Comparison of ENCODE assay signal across 8 cellular contexts in the genomic region with DNA sequence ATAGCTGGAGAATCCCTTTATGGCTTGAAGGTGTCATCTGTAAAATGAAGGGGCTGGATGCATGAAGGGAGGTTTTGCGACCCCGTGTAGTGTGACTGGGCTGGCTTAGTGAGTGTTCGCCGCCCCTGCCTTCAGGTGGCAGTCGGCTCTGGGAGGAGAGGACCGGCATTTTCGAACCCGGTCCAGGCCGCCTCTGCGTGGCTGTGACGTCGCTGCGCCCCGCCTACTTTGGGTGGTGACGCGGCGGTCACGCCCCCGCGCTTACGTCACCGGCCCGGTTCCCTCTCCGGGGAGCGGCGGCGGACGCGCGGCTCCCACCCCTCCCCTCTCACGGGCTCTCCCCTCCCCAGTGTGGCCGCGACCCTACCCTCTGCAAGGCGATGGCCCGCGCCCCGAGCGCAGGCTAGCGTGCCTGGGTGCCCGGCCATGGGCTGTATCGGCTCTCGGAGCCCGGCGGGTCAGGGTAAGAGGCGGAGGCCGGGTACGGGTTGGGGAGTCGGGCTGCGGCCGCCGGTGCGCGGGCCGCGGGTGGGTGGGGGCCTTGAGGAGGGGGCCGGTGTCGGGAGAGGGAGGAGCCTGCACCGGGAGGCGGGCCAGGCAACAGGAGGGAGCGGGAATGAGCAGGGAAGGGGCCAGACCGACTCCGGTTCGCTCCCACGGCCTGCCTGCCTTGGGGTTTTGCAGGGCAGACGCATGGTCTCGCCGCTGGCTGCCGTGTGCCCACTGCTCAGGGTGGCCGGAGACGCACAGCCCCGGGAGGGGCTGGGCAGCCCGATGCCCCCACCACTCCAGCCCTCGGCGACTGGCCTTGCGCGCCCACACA. TPM values are rescaled to one million over a fixed set of nuclear protein-coding genes. Genes with fewer than 3 reads are reported as not detected.
DNase-seq lines count a peak whose midpoint lies in the region; ATAC-seq and TF ChIP-seq lines count a peak whose summit lies in the region.

No MANE protein-coding gene starts in this region.

- H3K79me2 ChIP-seq in GM23248 (ENCODE audit: insufficient read depth) = peaks cover 72% of the 10 kb centered on the region

- peak overlapping the region; percentile 72 for H3K4me3 ChIP-seq in GM23248
- H3K4me3 ChIP-seq in left ventricle myocardium inferior = peak overlapping the region; percentile 88
- peak overlapping the region; percentile 72 for H3K4me3 ChIP-seq in upper lobe of right lung

- peaks cover 67% of the 10 kb centered on the region for H3F3A ChIP-seq in GM23248 (ENCODE audit: insufficient read depth)

- peak overlapping the region; percentile 82 for H3K4me2 ChIP-seq in GM23248 (ENCODE audit: unreplicated experiment)

- H4K20me1 ChIP-seq in GM23248 (ENCODE audit: insufficient read depth) = peaks cover 8% of the 10 kb centered on the region; the same call in 1 of the 2 replicates

- intact Hi-C loops in left ventricle myocardium inferior (cut with micrococcal nuclease) (no loop called here), posterior vena cava (cut with DNase I) (no loop called here), upper lobe of right lung (cut with DNase I) (no loop called here)

- no peaks in the 10 kb centered on the region for H3K9me2 ChIP-seq in GM23248 (ENCODE audit: insufficient read depth)

- H3K9ac ChIP-seq in GM23248 = peak overlapping the region; percentile 88

- 2 to 3% methylated on average over 29 to 50 of the region's 76 CpGs for whole genome bisulfite sequencing in GM23248 (ENCODE audit: low coverage in 1 of 2, low lambda C conversion rate in 2 of 2, missing lambda C conversion rate in 2 of 2), 2 experiments
- 1% methylated on average over 38 to 76 of the region's 76 CpGs for WGBS in adipose tissue, 3 donors

- H3K27ac ChIP-seq in GM23248 (peak overlapping the region; percentile 94), adipose tissue (ENCODE audit: low read depth, low read length) (peak overlapping the region; percentile 90), left ventricle myocardium inferior (replicated peaks) (peak overlapping the region; percentile 97), upper lobe of right lung (peak overlapping the region; percentile 89)

- H3K9me3 ChIP-seq in GM23248 (ENCODE audit: low read depth) (no peaks in the 10 kb centered on the region), left ventricle myocardium inferior (replicated peaks) (no peaks in the 10 kb centered on the region), upper lobe of right lung (no peaks in the 10 kb centered on the region)

- no peaks in the 10 kb centered on the region for H3K27me3 ChIP-seq in GM23248 (replicated peaks; ENCODE audit: insufficient read depth)
- no peaks in the 10 kb centered on the region for H3K27me3 ChIP-seq in left ventricle myocardium inferior (ENCODE audit: low read depth)
- no peaks in the 10 kb centered on the region for H3K27me3 ChIP-seq in upper lobe of right lung

- no peak for TF ChIP-seq CTCF in left ventricle myocardium inferior (IDR thresholded peaks at IDR 0.05; ENCODE audit: borderline replicate concordance)
- TF ChIP-seq CTCF in upper lobe of right lung (IDR thresholded peaks at IDR 0.05) = no peak

- peak; percentile 83 for ATAC-seq in upper lobe of right lung

- H3K36me3 ChIP-seq in GM23248 (ENCODE audit: low read depth) (peaks cover 33% of the 10 kb centered on the region), left ventricle myocardium inferior (peaks cover 45% of the 10 kb centered on the region), upper lobe of right lung (peaks cover 44% of the 10 kb centered on the region)

- peaks cover 75% of the 10 kb centered on the region for H3K4me1 ChIP-seq in GM23248 (ENCODE audit: insufficient read depth)
- H3K4me1 ChIP-seq in left ventricle myocardium inferior = peaks cover 72% of the 10 kb centered on the region
- peaks cover 26% of the 10 kb centered on the region for H3K4me1 ChIP-seq in upper lobe of right lung

- in situ Hi-C loops in GM23248 (cut with MboI) = no loop called here

- H2AFZ ChIP-seq in GM23248 = no peak overlapping the region

- DNase-seq in DMS79 treated with DMSO at 0.1 percent for 48 hours (lab: John Stamatoyannopoulos, UW) (peak; percentile 55), GM23248 (peak; percentile 89), NAMALWA (ENCODE audit: low spot score) (peak; percentile 86), T follicular helper cell (ENCODE audit: low read depth) (peak; percentile 80), left ventricle myocardium inferior (peak; percentile 89), posterior vena cava (ENCODE audit: low spot score) (peak; percentile 96), upper lobe of right lung (peak; percentile 94)

RNA-seq across cellular contexts. Expression of a gene that starts 1.5 kb away (rescaled TPM):
- total RNA-seq in GM23248 (2014; rRNA removed; shearing (Covaris generic)) = 24.5 and 44.9 TPM in 2 replicates
- polyA plus RNA-seq in GM23248 (2016; fragmentation: Nextera tagmentation; extraction: Ambion mirVana) (5.6 and 7.0 TPM in 2 replicates), adipose tissue (10 to 100 TPM in 2 of 3 donors, 1 to 10 TPM in 1; 7.6 to 16.5 (median 13.9) TPM)
- total RNA-seq in left ventricle myocardium inferior (30.2 TPM), posterior vena cava (10 to 100 TPM; 30.4 to 37.4 TPM), upper lobe of right lung (19.0 TPM)

RNA-seq across cellular contexts. Expression of a gene that starts 21.5 kb away (rescaled TPM):
- total RNA-seq in GM23248 (2014; rRNA removed; shearing (Covaris generic)) = 366 and 370 TPM in 2 replicates
- polyA plus RNA-seq in GM23248 (2016; fragmentation: Nextera tagmentation; extraction: Ambion mirVana) (183 and 184 TPM in 2 replicates), adipose tissue (100 to 1,000 TPM; 114 to 271 (median 178) TPM)
- total RNA-seq in left ventricle myocardium inferior (224 TPM), posterior vena cava (100 to 1,000 TPM; 273 to 325 TPM), upper lobe of right lung (295 TPM)

RNA-seq across cellular contexts. Expression of a gene that starts 25.5 kb away (rescaled TPM):
- 1.2 and 1.8 TPM in 2 replicates for total RNA-seq in GM23248 (2014; rRNA removed; shearing (Covaris generic))
- polyA plus RNA-seq in GM23248 (2016; fragmentation: Nextera tagmentation; extraction: Ambion mirVana) (1.3 and 1.5 TPM in 2 replicates), adipose tissue (1 to 10 TPM; 2.8 to 4.3 (median 3.1) TPM)
- total RNA-seq in left ventricle myocardium inferior (1.7 TPM), posterior vena cava (1 to 10 TPM; 3.7 to 4.0 TPM), upper lobe of right lung (3.8 TPM)

RNA-seq across cellular contexts. Expression of a gene that starts 25.6 kb away (rescaled TPM):
- 73.0 and 81.2 TPM in 2 replicates for total RNA-seq in GM23248 (2014; rRNA removed; shearing (Covaris generic))
- 66.3 and 69.7 TPM in 2 replicates for polyA plus RNA-seq in GM23248 (2016; fragmentation: Nextera tagmentation; extraction: Ambion mirVana)
- 10 to 100 TPM; 55.7 to 89.0 (median 61.4) TPM for polyA plus RNA-seq in adipose tissue
- 24.3 TPM for total RNA-seq in left ventricle myocardium inferior
- total RNA-seq in posterior vena cava = 10 to 100 TPM; 39.1 to 42.7 TPM
- 63.2 TPM for total RNA-seq in upper lobe of right lung

RNA-seq across cellular contexts. Expression of a gene that starts 36.8 kb away (rescaled TPM):
- 596 and 602 TPM in 2 replicates for total RNA-seq in GM23248 (2014; rRNA removed; shearing (Covaris generic))
- polyA plus RNA-seq in GM23248 (2016; fragmentation: Nextera tagmentation; extraction: Ambion mirVana) = 513 and 518 TPM in 2 replicates
- polyA plus RNA-seq in adipose tissue = 100 to 1,000 TPM in 2 of 3 donors, 10 to 100 TPM in 1; 74.6 to 181 (median 139) TPM
- total RNA-seq in left ventricle myocardium inferior = 213 TPM
- total RNA-seq in posterior vena cava = 100 to 1,000 TPM; 128 to 163 TPM
- total RNA-seq in upper lobe of right lung = 152 TPM

Comparison
In these comparisons a context has a peak if more than half of its experiments do, and no peak if none do; other contexts are left out.
1. Peak in every context shown above with its lines: DNase-seq, ATAC-seq, H3K4me3 ChIP-seq and H3K27ac ChIP-seq.